ENCODE assay signal across 8 cellular contexts in genomic region chr13:35978607-35979316, GRCh38.
DNase-seq lines count a peak whose midpoint lies in the region; ATAC-seq and TF ChIP-seq lines count a peak whose summit lies in the region.

No MANE protein-coding gene starts in this region.

- intact Hi-C loops in left colon (cut with DNase I, micrococcal nuclease) = loop anchor here in 1 of 2 donors (5.0 kb wide), 1 partner anchor 299 kb away; no protein-coding TSS in a partner anchor

- no peak for ATAC-seq in left colon

- in situ Hi-C loops in SK-MEL-5 (cut with HindIII; ENCODE audit: low pct_unique_long_range_greater_than_20kb, low sequenced_read_pairs) = no loop called here

- peak; percentile 45 for DNase-seq in AG20443 (ENCODE audit: low spot score)
- DNase-seq in Kasumi-1 (lab: John Stamatoyannopoulos, UW) = peak; percentile 32 to 36
- peak; percentile 79 for DNase-seq in SK-MEL-5 (ENCODE audit: low read depth, low spot score)
- no peak for DNase-seq in epithelial cell of proximal tubule (ENCODE audit: low read depth)
- DNase-seq in myocyte (ENCODE audit: low read depth) = peak; percentile 86
- DNase-seq in left colon = no peak
- DNase-seq in activated T-cell treated with anti-CD3 and anti-CD28 coated beads for 4 hours = no peak

- H3K4me3 ChIP-seq in epithelial cell of proximal tubule (ENCODE audit: low read depth, low read length) = no peak overlapping the region

- TF ChIP-seq CTCF in GM12872 (IDR thresholded peaks at IDR 0.05; ENCODE audit: insufficient read depth, low read depth, low read length) (peak; percentile 58), epithelial cell of proximal tubule (conservative IDR thresholded peaks at IDR 0.05; ENCODE audit: low read depth, low read length) (peak; percentile 68)

Comparison
In these comparisons a context has a peak if more than half of its experiments do, and no peak if none do; other contexts are left out.
1. DNase-seq: peak in AG20443 (single experiment), Kasumi-1 (2 of 2), SK-MEL-5 (single experiment) and myocyte (single experiment); none in epithelial cell of proximal tubule (single experiment), left colon (0 of 2) and activated T-cell treated with anti-CD3 and anti-CD28 coated beads for 4 hours (single experiment).